In genomic region chr20:59598625-59599310, GRCh38 we compare ENCODE assay signal across 10 cellular contexts. TPM values are rescaled to one million over a fixed set of nuclear protein-coding genes. Genes with fewer than 3 reads are reported as not detected.
DNase-seq lines count a peak whose midpoint lies in the region; ATAC-seq and TF ChIP-seq lines count a peak whose summit lies in the region.
"Had no signal": no experiment of that assay in that cellular context is flagged by ENCODE, and none has a peak within 500 bp of the region (broad histone marks: within the 10 kb centered on the region; RNA-seq: fewer than 3 reads in every experiment).

No MANE protein-coding gene starts in this region.

- intact Hi-C loops in heart right ventricle (cut with DNase I) = loop anchor here in 8 of 10 donors (2.0 to 5.0 kb wide), 4 partner anchors 149 to 154 kb away; no protein-coding TSS in a partner anchor
- intact Hi-C loops in spleen (cut with DNase I; ENCODE audit: low total_unique reads) = no loop called here

- peak; percentile 37 to 83 (median 71) for TF ChIP-seq CTCF in heart right ventricle (IDR thresholded peaks at IDR 0.05)
- peak in 10 of 11 experiments; percentile 16 to 75 (median 57) for TF ChIP-seq CTCF in spleen (IDR thresholded peaks at IDR 0.05 in 8 of 11, conservative IDR thresholded peaks at IDR 0.05 in 3 of 11)

- no peaks in the 10 kb centered on the region for H3K36me3 Mint-ChIP-seq in activated CD8-positive, alpha-beta memory T cell treated with anti-CD3 and anti-CD28 coated beads, Interleukin-2, amount 10 ng/mL, durations not matched to agents 7 days and 5 days
- H3K36me3 Mint-ChIP-seq: naive B cell, T-cell had no signal

- H3K36me3 ChIP-seq in heart right ventricle (no peaks in the 10 kb centered on the region), spleen (no peaks in the 10 kb centered on the region)

- H3K4me1 ChIP-seq in heart right ventricle (peaks cover 0 to 12% (median 0%) of the 10 kb centered on the region in 9 donors), spleen (peaks cover 0 to 14% (median 2%) of the 10 kb centered on the region in 6 donors)

- WGBS in heart right ventricle, 2 donors = 32 to 33% methylated on average over 13 of the region's 13 CpGs
- WGBS in spleen, 5 donors = 32 to 42% (median 34%) methylated on average over 13 of the region's 13 CpGs

- no peak overlapping the region for H3K27ac Mint-ChIP-seq in activated CD8-positive, alpha-beta memory T cell treated with anti-CD3 and anti-CD28 coated beads, Interleukin-2, amount 10 ng/mL, durations not matched to agents 7 days and 5 days
- H3K27ac Mint-ChIP-seq: naive B cell, T-cell had no signal

- H3K27ac ChIP-seq in heart right ventricle (no peak overlapping the region), spleen (no peak overlapping the region)

- CTCF ChIA-PET in activated CD8-positive, alpha-beta memory T cell treated with anti-CD3 and anti-CD28 coated beads, Interleukin-2, amount 10 ng/mL, durations not matched to agents 7 days and 5 days (lab: Charles Lee) = interaction anchor here (0.7 to 1.9 kb wide), 9 partner anchors 10 to 824 kb away, joined by 3 to 6 read pairs (median 3); no protein-coding TSS in a partner anchor

- H3K4me3 Mint-ChIP-seq in activated CD8-positive, alpha-beta memory T cell treated with anti-CD3 and anti-CD28 coated beads, Interleukin-2, amount 10 ng/mL, durations not matched to agents 7 days and 5 days = no peak overlapping the region
- H3K4me3 Mint-ChIP-seq: T-cell had no signal

- no peak overlapping the region for H3K4me3 ChIP-seq in heart right ventricle
- no peak overlapping the region for H3K4me3 ChIP-seq in spleen

- no peak for TF ChIP-seq POLR2A in spleen (IDR thresholded peaks at IDR 0.05)

- no peaks in the 10 kb centered on the region for H3K9me3 Mint-ChIP-seq in activated CD8-positive, alpha-beta memory T cell treated with anti-CD3 and anti-CD28 coated beads, Interleukin-2, amount 10 ng/mL, durations not matched to agents 7 days and 5 days (ENCODE audit: low read depth)
- H3K9me3 Mint-ChIP-seq: T-cell had no signal

- H3K9me3 ChIP-seq in heart right ventricle (no peaks in the 10 kb centered on the region), spleen (no peaks in the 10 kb centered on the region)

- peak; percentile 34 for DNase-seq in COR-L47 (lab: John Stamatoyannopoulos, UW)
- peak; percentile 33 for DNase-seq in NCI-H2171 (lab: John Stamatoyannopoulos, UW)
- peak; percentile 56 for DNase-seq in activated CD8-positive, alpha-beta memory T cell treated with anti-CD3 and anti-CD28 coated beads, Interleukin-2, amount 10 ng/mL, durations not matched to agents 7 days and 5 days
- DNase-seq in heart right ventricle = peak in 1 of 2 donors; percentile 39
- no peak for DNase-seq in spleen
- no peak for DNase-seq in NCI-H1694 treated with DMSO at 0.1 percent for 48 hours (lab: John Stamatoyannopoulos, UW)
- DNase-seq: naive B cell had no signal

- H3K27me3 ChIP-seq in heart right ventricle (peaks cover 6 to 74% (median 32%) of the 10 kb centered on the region in 7 donors), spleen (replicated peaks in 1 of 7) (peaks cover 0 to 79% (median 11%) of the 10 kb centered on the region in 7 donors)

- ATAC-seq in GM21528 (IDR thresholded peaks at IDR 0.05; ENCODE audit: low FRiP score, unreplicated experiment) = peak; percentile 55
- ATAC-seq in activated CD8-positive, alpha-beta memory T cell treated with anti-CD3 and anti-CD28 coated beads, Interleukin-2, amount 10 ng/mL, durations not matched to agents 7 days and 5 days = peak; percentile 47
- peak in 7 of 8 donors; percentile 42 to 90 (median 59) for ATAC-seq in heart right ventricle
- ATAC-seq in GM19035 (IDR thresholded peaks at IDR 0.05; ENCODE audit: unreplicated experiment) = no peak
- ATAC-seq: T-cell had no signal

- H3K4me1 Mint-ChIP-seq in activated CD8-positive, alpha-beta memory T cell treated with anti-CD3 and anti-CD28 coated beads, Interleukin-2, amount 10 ng/mL, durations not matched to agents 7 days and 5 days = no peaks in the 10 kb centered on the region

- H3K27me3 Mint-ChIP-seq in activated CD8-positive, alpha-beta memory T cell treated with anti-CD3 and anti-CD28 coated beads, Interleukin-2, amount 10 ng/mL, durations not matched to agents 7 days and 5 days = peaks cover 47% of the 10 kb centered on the region

RNA-seq across cellular contexts. Expression of gene PHACTR3, which starts 5.6 kb away (rescaled TPM):
- total RNA-seq in activated CD8-positive, alpha-beta memory T cell treated with anti-CD3 and anti-CD28 coated beads, Interleukin-2, amount 10 ng/mL, durations not matched to agents 7 days and 5 days = not detected
- total RNA-seq in heart right ventricle (10 to 100 TPM in 2 of 10 donors, 1 to 10 TPM in 6, under 1 TPM in 2; 0.51 to 24.1 (median 3.7) TPM), spleen (10 to 100 TPM in 4 of 7 donors, 1 to 10 TPM in 3; 7.3 to 15.0 (median 10.1) TPM)
- polyA plus RNA-seq in heart right ventricle (1 to 10 TPM in 1 of 2 donors, under 1 TPM in 1; 0.54 to 7.1 TPM), spleen (1 to 10 TPM; 1.4 to 2.6 (median 1.4) TPM)
- total RNA-seq: T-cell had no signal

Comparison
In these comparisons a context has a peak if more than half of its experiments do, and no peak if none do; other contexts are left out.
1. DNase-seq: peak in COR-L47 (single experiment), NCI-H2171 (single experiment) and activated CD8-positive, alpha-beta memory T cell treated with anti-CD3 and anti-CD28 coated beads, Interleukin-2, amount 10 ng/mL, durations not matched to agents 7 days and 5 days (single experiment); none in spleen (single experiment) and NCI-H1694 treated with DMSO at 0.1 percent for 48 hours (single experiment).